Comparison of ENCODE assay signal across 8 cellular contexts in genomic region chr1:109910123-109910962, GRCh38.
DNase-seq lines count a peak whose midpoint lies in the region; ATAC-seq and TF ChIP-seq lines count a peak whose summit lies in the region.

Gene CSF1, plus strand, starts transcription at chr1:109910849. Its CDS starts 175 bp downstream, at chr1:109911024.

- no peak for TF ChIP-seq CTCF in GM12875 (IDR thresholded peaks at IDR 0.05; ENCODE audit: borderline replicate concordance, insufficient read depth, low read depth, low read length)

- ATAC-seq in HG03108 (IDR thresholded peaks at IDR 0.05; ENCODE audit: unreplicated experiment) (no peak), HG03460 (IDR thresholded peaks at IDR 0.05; ENCODE audit: unreplicated experiment) (no peak)

- DNase-seq in MV-4-11 (lab: John Stamatoyannopoulos, UW) (peak; percentile 23), dedifferentiated amniotic fluid mesenchymal stem cell (ENCODE audit: extremely low spot score) (peak; percentile 63), left kidney (ENCODE audit: low read depth, low spot score) (peak; percentile 88)
- DNase-seq in activated CD4-positive, alpha-beta T cell treated with anti-CD3 and anti-CD28 coated beads, Interleukin-2, amount 50 U/mL, for 4 hours: peak; percentile 59 to 68
- DNase-seq in stimulated activated CD4-positive, alpha-beta T cell treated with anti-CD3 and anti-CD28 coated beads, Interleukin-1b, Interleukin-23, amount 100 ng/mL, for 4 hours (ENCODE audit: low read depth in 2 of 2): peak; percentile 62 to 73

- H3K4me3 ChIP-seq in GM12875 (ENCODE audit: low read depth, low read length): peak within 1 kb of the TSS; percentile 79

Comparison
In these comparisons a context has a peak if more than half of its experiments do, and no peak if none do; other contexts are left out.
1. DNase-seq: peak in every context shown above with its lines; median percentile 88 in left kidney; 68 in stimulated activated CD4-positive, alpha-beta T cell treated with anti-CD3 and anti-CD28 coated beads, Interleukin-1b, Interleukin-23, amount 100 ng/mL, for 4 hours; 64 in activated CD4-positive, alpha-beta T cell treated with anti-CD3 and anti-CD28 coated beads, Interleukin-2, amount 50 U/mL, for 4 hours; 63 in dedifferentiated amniotic fluid mesenchymal stem cell; 23 in MV-4-11.